Comparison of ENCODE assay signal across 13 cellular contexts in genomic region chr16:28865289-28865688, GRCh38. TPM values are rescaled to one million over a fixed set of nuclear protein-coding genes. Genes with fewer than 3 reads are reported as not detected.
A peak's percentile ranks its signal among the peaks of the same experiment; 100 is the strongest.
DNase-seq lines count a peak whose midpoint lies in the region; ATAC-seq and TF ChIP-seq lines count a peak whose summit lies in the region.
"Had no signal": no experiment of that assay in that cellular context is flagged by ENCODE, and none has a peak within 500 bp of the region (broad histone marks: within the 10 kb centered on the region; RNA-seq: fewer than 3 reads in every experiment).

No MANE protein-coding gene starts in this region.

- H3K4me2 ChIP-seq in GM23338, result peak overlapping the region; percentile 95

- 0 out of 2 replicates have a peak, but pooled peaks cover 6% of the 10 kb centered on the region for H3K36me3 ChIP-seq in ACC112 (ENCODE audit: insufficient read depth, low read length)
- H3K36me3 ChIP-seq in GM23338 (ENCODE audit: insufficient read depth), result peaks cover 4% of the 10 kb centered on the region
- peaks cover 27 to 29% of the 10 kb centered on the region in 2 donors for H3K36me3 ChIP-seq in mucosa of rectum (ENCODE audit: control insufficient read depth in 2 of 2, insufficient read depth in 2 of 2, low read length in 2 of 2)

- intact Hi-C loops in activated T-helper 2 cell treated with anti-CD3 and anti-CD28 coated beads, Interferon-gamma antibody, Interleukin-2, Interleukin-4, amounts not matched to agents 10 μg/mL and 5 μg/mL and 100 μg/mL, durations not matched to agents 14 hours and 24 hours and 36 hours (cut with micrococcal nuclease), result no loop called here

- peak overlapping the region in 1 of 2 donors; percentile 90 for H3K9ac ChIP-seq in mucosa of rectum (ENCODE audit: low read depth in 1 of 2, low read length in 2 of 2)

- ATAC-seq in GM23338, result no peak
- ATAC-seq in HG03565 (IDR thresholded peaks at IDR 0.05; ENCODE audit: unreplicated experiment), result no peak

- H3K4me3 Mint-ChIP-seq in GM23338, result peak overlapping the region; percentile 97
- peak overlapping the region; percentile 96 for H3K4me3 Mint-ChIP-seq in activated T-helper 2 cell treated with anti-CD3 and anti-CD28 coated beads, Interferon-gamma antibody, Interleukin-2, Interleukin-4, amounts not matched to agents 10 μg/mL and 5 μg/mL and 100 μg/mL, durations not matched to agents 14 hours and 24 hours and 36 hours (ENCODE audit: low read depth)

- peaks cover 16% of the 10 kb centered on the region for H3K27me3 Mint-ChIP-seq in GM23338 (ENCODE audit: insufficient read depth, low read depth, poor library complexity)
- no peaks in the 10 kb centered on the region for H3K27me3 Mint-ChIP-seq in activated T-helper 2 cell treated with anti-CD3 and anti-CD28 coated beads, Interferon-gamma antibody, Interleukin-2, Interleukin-4, amounts not matched to agents 10 μg/mL and 5 μg/mL and 100 μg/mL, durations not matched to agents 14 hours and 24 hours and 36 hours (ENCODE audit: low read depth)

- peaks cover 14% of the 10 kb centered on the region for H3K4me1 ChIP-seq in ACC112 (ENCODE audit: control insufficient read depth, insufficient read depth, low read length, unreplicated experiment)
- peaks cover 20% of the 10 kb centered on the region; the same call in 1 of the 2 replicates for H3K4me1 ChIP-seq in GM23338 (ENCODE audit: insufficient read depth)
- peaks cover 13 to 18% of the 10 kb centered on the region in 2 donors for H3K4me1 ChIP-seq in mucosa of rectum (ENCODE audit: control insufficient read depth in 2 of 2, insufficient read depth in 2 of 2, low read length in 2 of 2)

- no peak overlapping the region for H3K27ac Mint-ChIP-seq in GM23338
- H3K27ac Mint-ChIP-seq in activated T-helper 2 cell treated with anti-CD3 and anti-CD28 coated beads, Interferon-gamma antibody, Interleukin-2, Interleukin-4, amounts not matched to agents 10 μg/mL and 5 μg/mL and 100 μg/mL, durations not matched to agents 14 hours and 24 hours and 36 hours, result no peak overlapping the region

- H3K4me1 Mint-ChIP-seq in GM23338, result peaks cover 16% of the 10 kb centered on the region
- peaks cover 8% of the 10 kb centered on the region for H3K4me1 Mint-ChIP-seq in activated T-helper 2 cell treated with anti-CD3 and anti-CD28 coated beads, Interferon-gamma antibody, Interleukin-2, Interleukin-4, amounts not matched to agents 10 μg/mL and 5 μg/mL and 100 μg/mL, durations not matched to agents 14 hours and 24 hours and 36 hours (ENCODE audit: low read depth)

- H3F3A ChIP-seq in GM23338 (replicated peaks; ENCODE audit: low read depth), result no peaks in the 10 kb centered on the region

- H3K36me3 Mint-ChIP-seq in GM23338 (ENCODE audit: low read depth), result peaks cover 28% of the 10 kb centered on the region
- peaks cover 33% of the 10 kb centered on the region for H3K36me3 Mint-ChIP-seq in activated T-helper 2 cell treated with anti-CD3 and anti-CD28 coated beads, Interferon-gamma antibody, Interleukin-2, Interleukin-4, amounts not matched to agents 10 μg/mL and 5 μg/mL and 100 μg/mL, durations not matched to agents 14 hours and 24 hours and 36 hours (ENCODE audit: low read depth)

- H3K27me3 ChIP-seq in ACC112 (ENCODE audit: insufficient read depth, low read length), result no peaks in the 10 kb centered on the region
- H3K27me3 ChIP-seq in GM23338 (ENCODE audit: insufficient read depth), result no peaks in the 10 kb centered on the region
- H3K27me3 ChIP-seq in mucosa of rectum (ENCODE audit: control insufficient read depth in 2 of 2, insufficient read depth in 2 of 2, low read length in 2 of 2), result no peaks in the 10 kb centered on the region
- H3K27me3 ChIP-seq: esophagus squamous epithelium, right atrium auricular region had no signal

- H3K27ac ChIP-seq in ACC112 (ENCODE audit: low read depth, low read length) (no peak overlapping the region), GM23338 (ENCODE audit: low read depth) (no peak overlapping the region), mucosa of rectum (ENCODE audit: low read depth in 2 of 2, low read length in 2 of 2) (no peak overlapping the region)

- no peaks in the 10 kb centered on the region for H3K9me3 ChIP-seq in mucosa of rectum (ENCODE audit: control insufficient read depth in 2 of 2, low read length in 2 of 2)
- H3K9me3 ChIP-seq: esophagus squamous epithelium, right atrium auricular region had no signal

- H2AFZ ChIP-seq in ACC112 (ENCODE audit: low read length, unreplicated experiment), result no peak overlapping the region
- no peak overlapping the region for H2AFZ ChIP-seq in GM23338

- H3K9me2 ChIP-seq in GM23338 (ENCODE audit: insufficient read depth), result no peaks in the 10 kb centered on the region

- peak overlapping the region; percentile 91; the same call in 1 of the 2 replicates for H3K4me3 ChIP-seq in ACC112 (ENCODE audit: low read depth, low read length)
- peak overlapping the region; percentile 97; the same call in 1 of the 2 replicates for H3K4me3 ChIP-seq in GM23338
- peak overlapping the region; percentile 90 to 93 for H3K4me3 ChIP-seq in mucosa of rectum (ENCODE audit: low read length in 2 of 2)

- no peaks in the 10 kb centered on the region for H3K9me3 Mint-ChIP-seq in GM23338
- no peaks in the 10 kb centered on the region for H3K9me3 Mint-ChIP-seq in activated T-helper 2 cell treated with anti-CD3 and anti-CD28 coated beads, Interferon-gamma antibody, Interleukin-2, Interleukin-4, amounts not matched to agents 10 μg/mL and 5 μg/mL and 100 μg/mL, durations not matched to agents 14 hours and 24 hours and 36 hours

- H4K20me1 ChIP-seq in GM23338 (replicated peaks; ENCODE audit: insufficient read depth), result peaks cover 10% of the 10 kb centered on the region

- H3K79me2 ChIP-seq in ACC112 (ENCODE audit: control insufficient read depth, insufficient read depth, low read length, unreplicated experiment), result peaks cover 34% of the 10 kb centered on the region
- peaks cover 27% of the 10 kb centered on the region for H3K79me2 ChIP-seq in GM23338 (replicated peaks; ENCODE audit: insufficient read depth)

- no peak for DNase-seq in GM23338 (ENCODE audit: low spot score)
- DNase-seq in activated T-helper 2 cell treated with anti-CD3 and anti-CD28 coated beads, Interferon-gamma antibody, Interleukin-2, Interleukin-4, amounts not matched to agents 10 μg/mL and 5 μg/mL and 100 μg/mL, durations not matched to agents 14 hours and 24 hours and 36 hours (ENCODE audit: low spot score), result no peak
- no peak for DNase-seq in mesenteric fat pad (ENCODE audit: low spot score)
- DNase-seq in HPDE6-E6E7 (ENCODE audit: extremely low spot score), result no peak
- DNase-seq in HuH-7.5 (ENCODE audit: low spot score), result no peak
- DNase-seq: activated CD4-positive, CD25-positive, alpha-beta regulatory T cell; esophagus squamous epithelium; islet precursor cell; NCI-H2107 had no signal

- no peak for TF ChIP-seq CTCF in GM23338 (conservative IDR thresholded peaks at IDR 0.05; ENCODE audit: low read depth in 2 of 2)

TF ChIP-seq in GM23338, 12 proteins besides CTCF, POLR2A, EP300 and RAD21 (continues in another document):
- TF ChIP-seq STAT1 (IDR thresholded peaks at IDR 0.05; ENCODE audit: unreplicated experiment), result no peak
- TF ChIP-seq ZNF331 (CRISPR knock-in tag; IDR thresholded peaks at IDR 0.05; ENCODE audit: low read depth), result no peak

RNA-seq across cellular contexts. Expression of gene SH2B1, which starts 1.6 kb away (rescaled TPM):
- 17.2 and 27.5 TPM in 2 replicates for total RNA-seq in GM23338 (2014; rRNA removed; shearing (Covaris generic))
- polyA plus RNA-seq in GM23338 (2016; fragmentation: Nextera tagmentation; extraction: Ambion mirVana), result 12.2 and 13.6 TPM in 2 replicates
- 46.0 and 57.5 TPM in 2 replicates for total RNA-seq in activated T-helper 2 cell treated with anti-CD3 and anti-CD28 coated beads, Interferon-gamma antibody, Interleukin-2, Interleukin-4, amounts not matched to agents 10 μg/mL and 5 μg/mL and 100 μg/mL, durations not matched to agents 14 hours and 24 hours and 36 hours
- total RNA-seq in mesenteric fat pad, result 32.5 TPM

RNA-seq across cellular contexts. Expression of gene ATP2A1, which starts 13.0 kb away (rescaled TPM):
- 0.08 and 0.73 TPM in 2 replicates for total RNA-seq in GM23338 (2014; rRNA removed; shearing (Covaris generic))
- polyA plus RNA-seq in GM23338 (2016; fragmentation: Nextera tagmentation; extraction: Ambion mirVana), result 3.2 and 4.0 TPM in 2 replicates
- total RNA-seq in activated T-helper 2 cell treated with anti-CD3 and anti-CD28 coated beads, Interferon-gamma antibody, Interleukin-2, Interleukin-4, amounts not matched to agents 10 μg/mL and 5 μg/mL and 100 μg/mL, durations not matched to agents 14 hours and 24 hours and 36 hours, result 1.8 and 3.1 TPM in 2 replicates
- total RNA-seq in mesenteric fat pad, result 0.48 TPM

RNA-seq across cellular contexts. Expression of gene TUFM, which starts 19.1 kb away (rescaled TPM):
- 162 and 192 TPM in 2 replicates for total RNA-seq in GM23338 (2014; rRNA removed; shearing (Covaris generic))
- polyA plus RNA-seq in GM23338 (2016; fragmentation: Nextera tagmentation; extraction: Ambion mirVana), result 246 and 248 TPM in 2 replicates
- total RNA-seq in activated T-helper 2 cell treated with anti-CD3 and anti-CD28 coated beads, Interferon-gamma antibody, Interleukin-2, Interleukin-4, amounts not matched to agents 10 μg/mL and 5 μg/mL and 100 μg/mL, durations not matched to agents 14 hours and 24 hours and 36 hours, result 202 and 217 TPM in 2 replicates
- total RNA-seq in mesenteric fat pad, result 113 TPM

RNA-seq across cellular contexts. Expression of gene ATXN2L, which starts 42.5 kb away (rescaled TPM):
- 192 TPM in 2 replicates for total RNA-seq in GM23338 (2014; rRNA removed; shearing (Covaris generic))
- 132 and 134 TPM in 2 replicates for polyA plus RNA-seq in GM23338 (2016; fragmentation: Nextera tagmentation; extraction: Ambion mirVana)
- total RNA-seq in activated T-helper 2 cell treated with anti-CD3 and anti-CD28 coated beads, Interferon-gamma antibody, Interleukin-2, Interleukin-4, amounts not matched to agents 10 μg/mL and 5 μg/mL and 100 μg/mL, durations not matched to agents 14 hours and 24 hours and 36 hours, result 304 and 307 TPM in 2 replicates
- total RNA-seq in mesenteric fat pad, result 106 TPM

RNA-seq across cellular contexts. Expression of gene RABEP2, which starts 59.7 kb away (rescaled TPM):
- total RNA-seq in GM23338 (2014; rRNA removed; shearing (Covaris generic)), result 25.2 and 27.2 TPM in 2 replicates
- 11.8 and 13.0 TPM in 2 replicates for polyA plus RNA-seq in GM23338 (2016; fragmentation: Nextera tagmentation; extraction: Ambion mirVana)
- 20.6 and 24.2 TPM in 2 replicates for total RNA-seq in activated T-helper 2 cell treated with anti-CD3 and anti-CD28 coated beads, Interferon-gamma antibody, Interleukin-2, Interleukin-4, amounts not matched to agents 10 μg/mL and 5 μg/mL and 100 μg/mL, durations not matched to agents 14 hours and 24 hours and 36 hours
- total RNA-seq in mesenteric fat pad, result 7.5 TPM
